Comparison of ENCODE assay signal across 2 cellular contexts in genomic region chr6:114564302-114564933, GRCh38.
TF ChIP-seq lines count a peak whose summit lies in the region.

No MANE protein-coding gene starts in this region.

TF ChIP-seq in HEK293, 187 proteins besides CTCF, POLR2A, EP300 and RAD21:
- TF ChIP-seq SETDB1 (IDR thresholded peaks at IDR 0.05; ENCODE audit: insufficient read length, low read length) (peak; percentile 96), KLF7 (tag by site-specific recombination; IDR thresholded peaks at IDR 0.05; ENCODE audit: borderline replicate concordance) (no peak), TRIM28 (IDR thresholded peaks at IDR 0.05; ENCODE audit: borderline replicate concordance, low read length) (peak; percentile 85), ZNF324 (tag by site-specific recombination; IDR thresholded peaks at IDR 0.05) (no peak), ZBTB21 (tag by site-specific recombination; IDR thresholded peaks at IDR 0.05) (peak; percentile 35; the same call in 1 of the 2 replicates)

TF ChIP-seq in H1, 55 proteins besides CTCF, POLR2A, EP300 and RAD21:
- TF ChIP-seq TEAD4 (IDR thresholded peaks at IDR 0.05; ENCODE audit: low read depth, low read length) (0 out of 2 replicates have a peak, but pooled peaks have one; percentile 3), BCL11A (IDR thresholded peaks at IDR 0.05; ENCODE audit: low read depth in 2 of 2, low read length in 2 of 2) (no peak), TAF7 (optimal IDR thresholded peaks at IDR 0.05; ENCODE audit: borderline replicate concordance, low read depth, low read length) (no peak), ASH2L (IDR thresholded peaks at IDR 0.05; ENCODE audit: low read length) (no peak)
